ENCODE assay signal across 8 cellular contexts in genomic region chr12:49705479-49706267, GRCh38. TPM values are rescaled to one million over a fixed set of nuclear protein-coding genes. Genes with fewer than 3 reads are reported as not detected.
A peak's percentile ranks its signal among the peaks of the same experiment; 100 is the strongest.
DNase-seq lines count a peak whose midpoint lies in the region; TF ChIP-seq lines count a peak whose summit lies in the region.

No MANE protein-coding gene starts in this region.

- no peak for DNase-seq in BJ (ENCODE audit: low read depth)
- peak in 1 of 2 experiments; percentile 10 for DNase-seq in HAP-1 (ENCODE audit: low spot score in 2 of 2)
- DNase-seq in activated CD4-positive, alpha-beta T cell treated with anti-CD3 and anti-CD28 coated beads, Interleukin-2, amount 10 ng/mL, durations not matched to agents 24 days and 14 days = peak; percentile 70
- DNase-seq in fibroblast of pulmonary artery (ENCODE audit: low read depth) = peak; percentile 59
- DNase-seq in neural crest cell (ENCODE audit: low read depth, low spot score) = no peak
- no peak for DNase-seq in cortex of kidney (lab: John Stamatoyannopoulos, UW)
- DNase-seq in DMS153 (lab: John Stamatoyannopoulos, UW) = no peak
- no peak for DNase-seq in OCI-M1 (lab: John Stamatoyannopoulos, UW)

- peak overlapping the region; percentile 97 for H3K4me3 Mint-ChIP-seq in activated CD4-positive, alpha-beta T cell treated with anti-CD3 and anti-CD28 coated beads, Interleukin-2, amount 10 ng/mL, durations not matched to agents 24 days and 14 days
- peak overlapping the region; percentile 92 for H3K4me3 Mint-ChIP-seq in neural crest cell

- no peaks in the 10 kb centered on the region for H3K36me3 ChIP-seq in BJ (ENCODE audit: control insufficient read depth, insufficient read depth, low read length)
- H3K36me3 ChIP-seq in HAP-1 (replicated peaks) = no peaks in the 10 kb centered on the region

- intact Hi-C loops in activated CD4-positive, alpha-beta T cell treated with anti-CD3 and anti-CD28 coated beads, Interleukin-2, amount 10 ng/mL, durations not matched to agents 24 days and 14 days (cut with micrococcal nuclease) = loop anchor here (2.0 to 5.0 kb wide), 4 partner anchors 45 to 138 kb away; partner anchors contain the start of gene MCRS1

- H3K9me3 Mint-ChIP-seq in activated CD4-positive, alpha-beta T cell treated with anti-CD3 and anti-CD28 coated beads, Interleukin-2, amount 10 ng/mL, durations not matched to agents 24 days and 14 days = no peaks in the 10 kb centered on the region
- peaks cover 4% of the 10 kb centered on the region for H3K9me3 Mint-ChIP-seq in neural crest cell

- peaks cover 11% of the 10 kb centered on the region for H3K27me3 Mint-ChIP-seq in activated CD4-positive, alpha-beta T cell treated with anti-CD3 and anti-CD28 coated beads, Interleukin-2, amount 10 ng/mL, durations not matched to agents 24 days and 14 days
- peaks cover 35% of the 10 kb centered on the region for H3K27me3 Mint-ChIP-seq in neural crest cell (ENCODE audit: low read depth)

- CTCF ChIA-PET in BJ (lab: Yijun Ruan, JAX) = interaction anchor here (0.6 to 16.2 kb wide), 7 partner anchors 11 to 191 kb away, joined by 3 to 413 read pairs (median 5); partner anchors contain the start of gene TMBIM6

- H3K9me3 ChIP-seq in HAP-1 = no peaks in the 10 kb centered on the region

- peaks cover 45% of the 10 kb centered on the region for H3K4me1 Mint-ChIP-seq in activated CD4-positive, alpha-beta T cell treated with anti-CD3 and anti-CD28 coated beads, Interleukin-2, amount 10 ng/mL, durations not matched to agents 24 days and 14 days
- peaks cover 40% of the 10 kb centered on the region for H3K4me1 Mint-ChIP-seq in neural crest cell

- H3K4me1 ChIP-seq in HAP-1 = peaks cover 6% of the 10 kb centered on the region

- TF ChIP-seq CTCF in BJ (IDR thresholded peaks at IDR 0.05; ENCODE audit: insufficient read depth, low read depth, low read length) (no peak), fibroblast of pulmonary artery (IDR thresholded peaks at IDR 0.05; ENCODE audit: low read length, missing control alignments) (no peak), neural crest cell (conservative IDR thresholded peaks at IDR 0.05) (no peak)

- H3K4me3 ChIP-seq in BJ (ENCODE audit: low read depth, low read length) = peak overlapping the region; percentile 83
- peak overlapping the region; percentile 62 for H3K4me3 ChIP-seq in HAP-1
- peak overlapping the region; percentile 83 for H3K4me3 ChIP-seq in fibroblast of pulmonary artery (replicated peaks; ENCODE audit: low read depth, low read length)

- peaks cover 5% of the 10 kb centered on the region for H3K36me3 Mint-ChIP-seq in activated CD4-positive, alpha-beta T cell treated with anti-CD3 and anti-CD28 coated beads, Interleukin-2, amount 10 ng/mL, durations not matched to agents 24 days and 14 days (ENCODE audit: low read depth)
- peaks cover 2% of the 10 kb centered on the region for H3K36me3 Mint-ChIP-seq in neural crest cell (ENCODE audit: low read depth)

- H3K27me3 ChIP-seq in BJ (ENCODE audit: control insufficient read depth, insufficient read depth, low read length) = peaks cover 3% of the 10 kb centered on the region
- H3K27me3 ChIP-seq in HAP-1 (ENCODE audit: low read depth) = peaks cover 16% of the 10 kb centered on the region

- in situ Hi-C loops in HAP-1 (cut with MboI; ENCODE audit: low sequenced_read_pairs) = loop anchor here (5.0 kb wide), 1 partner anchor 63 kb away; no protein-coding TSS in a partner anchor

- POLR2A ChIA-PET in BJ (lab: Charles Lee) = no interaction called here

- peak overlapping the region; percentile 76 for H3K27ac Mint-ChIP-seq in activated CD4-positive, alpha-beta T cell treated with anti-CD3 and anti-CD28 coated beads, Interleukin-2, amount 10 ng/mL, durations not matched to agents 24 days and 14 days
- H3K27ac Mint-ChIP-seq in neural crest cell (ENCODE audit: unreplicated experiment) = peak overlapping the region; percentile 65

RNA-seq across cellular contexts. Expression of gene FMNL3, which starts 1.5 kb away (rescaled TPM):
- 10.6 and 13.3 TPM in 2 replicates for polyA plus RNA-seq in BJ (2011; rRNA removed)
- 28.3 and 32.5 TPM in 2 replicates for polyA minus RNA-seq in BJ (2011; rRNA and poly(A)+ RNA removed)
- 39.1 and 39.8 TPM in 2 replicates for total RNA-seq in activated CD4-positive, alpha-beta T cell treated with anti-CD3 and anti-CD28 coated beads, Interleukin-2, amount 10 ng/mL, durations not matched to agents 24 days and 14 days
- 38.9 and 41.4 TPM in 2 replicates for total RNA-seq in neural crest cell

RNA-seq across cellular contexts. Expression of gene TMBIM6, which starts 35.7 kb away (rescaled TPM):
- 771 and 1,002 TPM in 2 replicates for polyA plus RNA-seq in BJ (2011; rRNA removed)
- 210 and 250 TPM in 2 replicates for polyA minus RNA-seq in BJ (2011; rRNA and poly(A)+ RNA removed)
- total RNA-seq in activated CD4-positive, alpha-beta T cell treated with anti-CD3 and anti-CD28 coated beads, Interleukin-2, amount 10 ng/mL, durations not matched to agents 24 days and 14 days = 370 and 372 TPM in 2 replicates
- 352 and 370 TPM in 2 replicates for total RNA-seq in neural crest cell

Comparison
In these comparisons a context has a peak if more than half of its experiments do, and no peak if none do; other contexts are left out.
1. DNase-seq: peak in activated CD4-positive, alpha-beta T cell treated with anti-CD3 and anti-CD28 coated beads, Interleukin-2, amount 10 ng/mL, durations not matched to agents 24 days and 14 days (single experiment) and fibroblast of pulmonary artery (single experiment); none in BJ (single experiment), neural crest cell (single experiment), cortex of kidney (single experiment), DMS153 (single experiment) and OCI-M1 (single experiment).
2. Peak in every context shown above with its lines, with median percentiles within 50 percentile points of each other: H3K4me3 ChIP-seq.